ENCODE assay signal across 13 cellular contexts in genomic region chr2:221635949-221636348, GRCh38.
DNase-seq lines count a peak whose midpoint lies in the region; ATAC-seq and TF ChIP-seq lines count a peak whose summit lies in the region.
"Had no signal": no experiment of that assay in that cellular context is flagged by ENCODE, and none has a peak within 500 bp of the region (broad histone marks: within the 10 kb centered on the region; RNA-seq: fewer than 3 reads in every experiment).

No MANE protein-coding gene starts in this region.

- no peak overlapping the region for H3K4me3 ChIP-seq in Jurkat, Clone E6-1 (ENCODE audit: low read length)
- no peak overlapping the region for H3K4me3 ChIP-seq in right lobe of liver

- no peaks in the 10 kb centered on the region for H3K9me3 ChIP-seq in right lobe of liver

- TF ChIP-seq CTCF in VCaP (conservative IDR thresholded peaks at IDR 0.05) (peak; percentile 58), right lobe of liver (IDR thresholded peaks at IDR 0.05) (peak in 2 of 4 donors; percentile 17 to 42)

- H3K4me1 ChIP-seq in right lobe of liver, result no peaks in the 10 kb centered on the region

- no peaks in the 10 kb centered on the region for H3K36me3 ChIP-seq in right lobe of liver

- DNase-seq in ELF-1 (ENCODE audit: low read depth, low spot score) (peak; percentile 8), right lobe of liver (peak in 1 of 3 donors; percentile 47), GOT3 (lab: John Stamatoyannopoulos, UW) (no peak)
- peak; percentile 2 for DNase-seq in Jurkat, Clone E6-1 (ENCODE audit: low read depth, low spot score)
- no peak for DNase-seq in activated CD8-positive, alpha-beta memory T cell treated with anti-CD3 and anti-CD28 coated beads, Interleukin-2, amount 50 U/mL, for 48 hours
- DNase-seq: activated CD4-positive, alpha-beta T cell treated with anti-CD3 and anti-CD28 coated beads, Interleukin-2, amount 50 U/mL, for 4 hours; activated naive CD4-positive, alpha-beta T cell treated with anti-CD3 and anti-CD28 coated beads, Interleukin-2, amount 10 ng/mL, durations not matched to agents 7 days and 5 days; left cardiac atrium; NCI-H2227 treated with DMSO at 0.1 percent for 48 hours had no signal

- H3K27ac ChIP-seq in VCaP (no peak overlapping the region), right lobe of liver (no peak overlapping the region)

- TF ChIP-seq POLR2A in right lobe of liver (IDR thresholded peaks at IDR 0.05), result no peak

- intact Hi-C loops in right lobe of liver (cut with DNase I), result no loop called here

- peak; percentile 49 to 95 (median 71) for ATAC-seq in right lobe of liver
- ATAC-seq in HG02852 (IDR thresholded peaks at IDR 0.05; ENCODE audit: unreplicated experiment), result no peak
- ATAC-seq in GM18517 (IDR thresholded peaks at IDR 0.05; ENCODE audit: unreplicated experiment), result no peak
- ATAC-seq: left cardiac atrium; stimulated activated effector memory CD8-positive, alpha-beta T cell treated with anti-CD3 and anti-CD28 coated beads, Interleukin-12 subunit alpha, Interleukin-12 subunit beta, amount 100 ng/mL, for 72 hours had no signal

- H3K27me3 ChIP-seq in right lobe of liver, result no peaks in the 10 kb centered on the region

Comparison
In these comparisons a context has a peak if more than half of its experiments do, and no peak if none do; other contexts are left out.
1. DNase-seq: peak in ELF-1 (single experiment) and Jurkat, Clone E6-1 (single experiment); none in GOT3 (single experiment) and activated CD8-positive, alpha-beta memory T cell treated with anti-CD3 and anti-CD28 coated beads, Interleukin-2, amount 50 U/mL, for 48 hours (single experiment).
2. ATAC-seq: peak in right lobe of liver (4 of 4); none in HG02852 (single experiment) and GM18517 (single experiment).